8 cellular contexts compared by ENCODE assay signal in genomic region chr1:198162091-198162767, GRCh38. TPM values are rescaled to one million over a fixed set of nuclear protein-coding genes. Genes with fewer than 3 reads are reported as not detected.
DNase-seq lines count a peak whose midpoint lies in the region; TF ChIP-seq lines count a peak whose summit lies in the region.

No MANE protein-coding gene starts in this region.

- H3K9me3 Mint-ChIP-seq in chondrocyte (ENCODE audit: low read depth), result no peaks in the 10 kb centered on the region

- peak overlapping the region; percentile 70 for H3K27ac Mint-ChIP-seq in chondrocyte (ENCODE audit: unreplicated experiment)

- DNase-seq in left ventricle myocardium inferior (no peak), cardiac septum (ENCODE audit: low spot score) (no peak), KBM-7 (peak; percentile 74), chondrocyte (ENCODE audit: low spot score) (no peak), COLO829 (ENCODE audit: low spot score) (no peak), occipital lobe (lab: John Stamatoyannopoulos, UW) (no peak), C1 segment of cervical spinal cord (lab: John Stamatoyannopoulos, UW) (no peak), GOT3 (lab: John Stamatoyannopoulos, UW) (no peak)

- no peaks in the 10 kb centered on the region for H3K27me3 ChIP-seq in left ventricle myocardium inferior (ENCODE audit: low read depth)

- intact Hi-C loops in left ventricle myocardium inferior (cut with micrococcal nuclease) (no loop called here), cardiac septum (cut with DNase I) (no loop called here)

- in situ Hi-C loops in KBM-7 (cut with MboI; ENCODE audit: low pct_unique_long_range_greater_than_20kb, low sequenced_read_pairs), result no loop called here

- H3K36me3 ChIP-seq in left ventricle myocardium inferior, result no peaks in the 10 kb centered on the region

- no peak overlapping the region for H3K4me3 Mint-ChIP-seq in chondrocyte (ENCODE audit: unreplicated experiment)

- no peaks in the 10 kb centered on the region for H3K9me3 ChIP-seq in left ventricle myocardium inferior (replicated peaks)

- no peak overlapping the region for H3K4me3 ChIP-seq in left ventricle myocardium inferior

- H3K27ac ChIP-seq in left ventricle myocardium inferior (replicated peaks), result peak overlapping the region; percentile 99

- peaks cover 53% of the 10 kb centered on the region for H3K4me1 Mint-ChIP-seq in chondrocyte (ENCODE audit: low read depth)

- peaks cover 94% of the 10 kb centered on the region for H3K4me1 ChIP-seq in left ventricle myocardium inferior

- no peaks in the 10 kb centered on the region for H3K36me3 Mint-ChIP-seq in chondrocyte (ENCODE audit: low read depth)

- no peaks in the 10 kb centered on the region for H3K27me3 Mint-ChIP-seq in chondrocyte (ENCODE audit: low read depth)

- TF ChIP-seq CTCF in left ventricle myocardium inferior (IDR thresholded peaks at IDR 0.05; ENCODE audit: borderline replicate concordance) (no peak), chondrocyte (IDR thresholded peaks at IDR 0.05) (no peak)

RNA-seq across cellular contexts. Expression of gene NEK7, which starts 5.4 kb away (rescaled TPM):
- total RNA-seq in left ventricle myocardium inferior, result 254 TPM
- total RNA-seq in cardiac septum, result 318 TPM
- total RNA-seq in chondrocyte, result 58.3 to 73.0 TPM (median 62.7 TPM) in 3 replicates
- total RNA-seq in occipital lobe, result 24.6 TPM
